8 cellular contexts compared by ENCODE assay signal in genomic region chr1:165631403-165632151, GRCh38. TPM values are rescaled to one million over a fixed set of nuclear protein-coding genes. Genes with fewer than 3 reads are reported as not detected.
A peak's percentile ranks its signal among the peaks of the same experiment; 100 is the strongest.
DNase-seq lines count a peak whose midpoint lies in the region; ATAC-seq and TF ChIP-seq lines count a peak whose summit lies in the region.

No MANE protein-coding gene starts in this region.

- H3K4me3 ChIP-seq in heart left ventricle: peak overlapping the region; percentile 63 to 96 (median 89)

- H3K9me3 Mint-ChIP-seq in activated naive CD4-positive, alpha-beta T cell treated with anti-CD3 and anti-CD28 coated beads, Interleukin-2, amount 50 U/mL, for 72 hours: no peaks in the 10 kb centered on the region

- ATAC-seq in GM19035 (IDR thresholded peaks at IDR 0.05; ENCODE audit: unreplicated experiment) (peak; percentile 32), HG03378 (IDR thresholded peaks at IDR 0.05; ENCODE audit: unreplicated experiment) (peak; percentile 40), heart left ventricle (peak; percentile 21 to 46 (median 40))
- peak; percentile 54 to 65 for ATAC-seq in activated naive CD4-positive, alpha-beta T cell treated with anti-CD3 and anti-CD28 coated beads, Interleukin-2, amount 50 U/mL, for 72 hours

- intact Hi-C loops in heart left ventricle (cut with DNase I): loop anchor here in 7 of 10 donors (2.0 to 10.0 kb wide), 7 partner anchors 63 to 263 kb away; partner anchors contain the start of genes ALDH9A1 (in 6 of the 7) and TMCO1 (in 3 of the 7)

- peaks cover 0 to 16% (median 10%) of the 10 kb centered on the region in 9 donors for H3K36me3 ChIP-seq in heart left ventricle

- no peaks in the 10 kb centered on the region for H3K9me3 ChIP-seq in heart left ventricle

- peak overlapping the region; percentile 69 to 99 (median 93) for H3K27ac ChIP-seq in heart left ventricle

- 0 to 1% (median 0%) methylated on average over 28 of the region's 28 CpGs for WGBS in heart left ventricle, 4 donors

- peaks cover 4 to 57% (median 40%) of the 10 kb centered on the region in 12 donors for H3K4me1 ChIP-seq in heart left ventricle

- DNase-seq in CD1c-positive myeloid dendritic cell (ENCODE audit: extremely low spot score) (peak; percentile 73), RPMI7951 (ENCODE audit: low read depth) (peak; percentile 83), heart left ventricle (peak; percentile 42 to 72 (median 51)), pons (ENCODE audit: low spot score) (peak; percentile 62), OCI-M2 (lab: John Stamatoyannopoulos, UW; ENCODE audit: unreplicated experiment) (no peak)
- peak; percentile 47 to 80 for DNase-seq in activated naive CD4-positive, alpha-beta T cell treated with anti-CD3 and anti-CD28 coated beads, Interleukin-2, amount 50 U/mL, for 72 hours (ENCODE audit: low spot score in 2 of 2)

- TF ChIP-seq POLR2A in heart left ventricle (IDR thresholded peaks at IDR 0.05): no peak

- no peak overlapping the region for H3K27ac Mint-ChIP-seq in activated naive CD4-positive, alpha-beta T cell treated with anti-CD3 and anti-CD28 coated beads, Interleukin-2, amount 50 U/mL, for 72 hours

- no peaks in the 10 kb centered on the region for H3K36me3 Mint-ChIP-seq in activated naive CD4-positive, alpha-beta T cell treated with anti-CD3 and anti-CD28 coated beads, Interleukin-2, amount 50 U/mL, for 72 hours

- no peak for TF ChIP-seq CTCF in heart left ventricle (IDR thresholded peaks at IDR 0.05)

- no peaks in the 10 kb centered on the region for H3K27me3 ChIP-seq in heart left ventricle

RNA-seq across cellular contexts. Expression of gene MGST3, which starts 0.5 kb away (rescaled TPM):
- 344 and 457 TPM in 2 replicates for total RNA-seq in RPMI7951 (2014; rRNA removed; shearing (Covaris generic))
- total RNA-seq in activated naive CD4-positive, alpha-beta T cell treated with anti-CD3 and anti-CD28 coated beads, Interleukin-2, amount 50 U/mL, for 72 hours: 10 to 100 TPM; 33.6 to 72.2 TPM
- 1,000 to 10,000 TPM in 1 of 9 donors, 100 to 1,000 TPM in 8; 408 to 1,027 (median 747) TPM for total RNA-seq in heart left ventricle
- 1,000 to 10,000 TPM in 1 of 2 donors, 100 to 1,000 TPM in 1; 399 to 1,314 TPM for polyA plus RNA-seq in heart left ventricle
